24 cellular contexts compared by ENCODE assay signal in genomic region chr7:22189741-22190140, GRCh38.
A peak's percentile ranks its signal among the peaks of the same experiment; 100 is the strongest.
DNase-seq lines count a peak whose midpoint lies in the region; ATAC-seq and TF ChIP-seq lines count a peak whose summit lies in the region.
"Had no signal": no experiment of that assay in that cellular context is flagged by ENCODE, and none has a peak within 500 bp of the region (broad histone marks: within the 10 kb centered on the region; RNA-seq: fewer than 3 reads in every experiment).

No MANE protein-coding gene starts in this region.

- peak overlapping the region in 54 of 59 donors; percentile 3 to 96 (median 90) for H3K27ac ChIP-seq in dorsolateral prefrontal cortex
- no peak overlapping the region for H3K27ac ChIP-seq in right lobe of liver
- peak overlapping the region; percentile 81 for H3K27ac ChIP-seq in temporal lobe (ENCODE audit: low read depth, low read length)
- H3K27ac ChIP-seq in foreskin keratinocyte: no peak overlapping the region
- no peak overlapping the region for H3K27ac ChIP-seq in testis
- H3K27ac ChIP-seq: HL-60, RWPE1 had no signal

- no peaks in the 10 kb centered on the region for H3K4me1 Mint-ChIP-seq in immature natural killer cell

- H3K36me3 ChIP-seq in right lobe of liver: peaks cover 0 to 19% (median 14%) of the 10 kb centered on the region in 4 donors
- H3K36me3 ChIP-seq in testis (ENCODE audit: low read depth, missing control alignments): no peaks in the 10 kb centered on the region
- H3K36me3 ChIP-seq: MG63 had no signal

- ATAC-seq in right lobe of liver (peak; percentile 53 to 78 (median 66)), foreskin keratinocyte (no peak)
- ATAC-seq: CD8-positive, alpha-beta T cell; Panc1 had no signal

- H3K27me3 ChIP-seq in dorsolateral prefrontal cortex: no peaks in the 10 kb centered on the region
- H3K27me3 ChIP-seq in right lobe of liver: no peaks in the 10 kb centered on the region
- H3K27me3 ChIP-seq in foreskin keratinocyte: no peaks in the 10 kb centered on the region
- no peaks in the 10 kb centered on the region for H3K27me3 ChIP-seq in testis
- H3K27me3 ChIP-seq: MG63 had no signal

- H3K36me3 Mint-ChIP-seq in immature natural killer cell: no peaks in the 10 kb centered on the region
- H3K36me3 Mint-ChIP-seq: CD8-positive, alpha-beta T cell had no signal

- TF ChIP-seq CTCF in LNCaP clone FGC (IDR thresholded peaks at IDR 0.05; ENCODE audit: control insufficient read depth, extremely low read depth, insufficient read depth): no peak
- no peak for TF ChIP-seq CTCF in dorsolateral prefrontal cortex (IDR thresholded peaks at IDR 0.05 in 54 of 56, conservative IDR thresholded peaks at IDR 0.05 in 2 of 56; ENCODE audit: low read depth in 1 of 56, partially characterized antibody in 56 of 56)
- TF ChIP-seq CTCF in right lobe of liver (IDR thresholded peaks at IDR 0.05): no peak
- TF ChIP-seq CTCF in foreskin keratinocyte (conservative IDR thresholded peaks at IDR 0.05): no peak
- TF ChIP-seq CTCF in testis (IDR thresholded peaks at IDR 0.05): no peak

- DNase-seq in LNCaP clone FGC (ENCODE audit: low read depth): peak; percentile 10
- no peak for DNase-seq in dorsolateral prefrontal cortex
- DNase-seq in right lobe of liver: no peak
- DNase-seq in foreskin keratinocyte: no peak
- no peak for DNase-seq in testis
- no peak for DNase-seq in NCI-H2029 treated with DMSO at 0.1 percent for 48 hours (lab: John Stamatoyannopoulos, UW)
- no peak for DNase-seq in immature natural killer cell
- DNase-seq: C1 segment of cervical spinal cord; CD8-positive, alpha-beta T cell; DMS 273 treated with DMSO at 0.1 percent for 48 hours; DMS79; EL; GDM1; KBM-7; MG63; NCI-H1105 treated with DMSO at 0.1 percent for 48 hours; NCI-H146; NCI-H1930; NCI-H69; SHP77 had no signal

- no peak overlapping the region for H3K4me3 Mint-ChIP-seq in immature natural killer cell
- H3K4me3 Mint-ChIP-seq: CD8-positive, alpha-beta T cell had no signal

- H3K9me3 ChIP-seq in right lobe of liver: no peaks in the 10 kb centered on the region
- H3K9me3 ChIP-seq in testis: no peaks in the 10 kb centered on the region
- H3K9me3 ChIP-seq: MG63 had no signal

- TF ChIP-seq POLR2A in right lobe of liver (IDR thresholded peaks at IDR 0.05) (no peak), testis (IDR thresholded peaks at IDR 0.05) (no peak)

- no peaks in the 10 kb centered on the region for H3K4me1 ChIP-seq in right lobe of liver
- H3K4me1 ChIP-seq in foreskin keratinocyte: no peaks in the 10 kb centered on the region
- H3K4me1 ChIP-seq in testis: no peaks in the 10 kb centered on the region

- no peak overlapping the region for H3K4me3 ChIP-seq in LNCaP clone FGC (ENCODE audit: low read depth, low read length)
- peak overlapping the region; percentile 8 to 94 (median 71) for H3K4me3 ChIP-seq in dorsolateral prefrontal cortex
- H3K4me3 ChIP-seq in right lobe of liver: no peak overlapping the region
- no peak overlapping the region for H3K4me3 ChIP-seq in testis
- H3K4me3 ChIP-seq: MG63 had no signal

- intact Hi-C loops in dorsolateral prefrontal cortex (cut with DNase I): loop anchor here (2.0 to 10.0 kb wide), 5 partner anchors 32 to 77 kb away; no protein-coding TSS in a partner anchor
- intact Hi-C loops in right lobe of liver (cut with DNase I): no loop called here
- intact Hi-C loops in testis (cut with DNase I; ENCODE audit: low total_unique reads): no loop called here

- H3K9me3 Mint-ChIP-seq in immature natural killer cell: no peaks in the 10 kb centered on the region
- H3K9me3 Mint-ChIP-seq: CD8-positive, alpha-beta T cell had no signal

- H3K27ac Mint-ChIP-seq in immature natural killer cell: no peak overlapping the region
- H3K27ac Mint-ChIP-seq: CD8-positive, alpha-beta T cell had no signal

- 39% methylated on average over 5 of the region's 6 CpGs for WGBS in right lobe of liver (ENCODE audit: insufficient coverage, low coverage, low lambda C conversion rate, missing lambda C conversion rate)
- 91 to 92% methylated on average over 6 of the region's 6 CpGs for WGBS in testis, 2 donors

- peaks cover 0 to 5% (median 1%) of the 10 kb centered on the region in 3 donors for H3K27me3 Mint-ChIP-seq in immature natural killer cell (ENCODE audit: low read depth in 3 of 3)

Comparison
In these comparisons a context has a peak if more than half of its experiments do, and no peak if none do; other contexts are left out.
1. H3K4me3 ChIP-seq: peak in dorsolateral prefrontal cortex (59 of 59); none in LNCaP clone FGC (single experiment), right lobe of liver (0 of 3) and testis (0 of 2).
2. H3K27ac ChIP-seq: peak in dorsolateral prefrontal cortex (54 of 59) and temporal lobe (single experiment); none in right lobe of liver (0 of 3), foreskin keratinocyte (single experiment) and testis (0 of 2).
3. intact Hi-C loops: an anchor here in dorsolateral prefrontal cortex (2.0 to 10.0 kb wide); none called in right lobe of liver and testis.